Comparison of ENCODE assay signal across 1 cellular context in genomic region chr7:47474937-47475879, GRCh38.
TF ChIP-seq lines count a peak whose summit lies in the region.

No MANE protein-coding gene starts in this region.

TF ChIP-seq in HEK293, 187 proteins besides CTCF, POLR2A, EP300 and RAD21 (continued from another document):
- TF ChIP-seq ZNF280C (tag by site-specific recombination; IDR thresholded peaks at IDR 0.05) = no peak
- TF ChIP-seq ZNF324 (tag by site-specific recombination; IDR thresholded peaks at IDR 0.05) = peak; percentile 39; the same call in 1 of the 2 replicates
- 0 out of 2 replicates have a peak, but pooled peaks have one; percentile 58 for TF ChIP-seq ZNF223 (tag by site-specific recombination; IDR thresholded peaks at IDR 0.05)
- TF ChIP-seq ZNF548 (tag by site-specific recombination; IDR thresholded peaks at IDR 0.05) = peak; percentile 90
- TF ChIP-seq ZNF335 (tag by site-specific recombination; conservative IDR thresholded peaks at IDR 0.05) = peak; percentile 33; the same call in 1 of the 2 replicates
- TF ChIP-seq ZBTB8A (tag by site-specific recombination; IDR thresholded peaks at IDR 0.05) = 0 out of 2 replicates have a peak, but pooled peaks have one; percentile 18
TF ChIP-seq in HEK293: peak in this region for 22.
